In genomic region chr4:153067376-153067775, GRCh38 we compare ENCODE assay signal across 1 cellular context.
TF ChIP-seq lines count a peak whose summit lies in the region.

No MANE protein-coding gene starts in this region.

TF ChIP-seq in HepG2, 621 proteins besides CTCF, POLR2A, EP300 and RAD21 (continued from another document and continues in another):
- TF ChIP-seq IRF2 (CRISPR knock-in tag; IDR thresholded peaks at IDR 0.05) (peak; percentile 69; the same call in 1 of the 2 replicates), ZFX (CRISPR knock-in tag; IDR thresholded peaks at IDR 0.05; ENCODE audit: low read depth) (peak; percentile 64), ZNF256 (CRISPR knock-in tag; conservative IDR thresholded peaks at IDR 0.05) (no peak), KAT2B (IDR thresholded peaks at IDR 0.05; ENCODE audit: borderline replicate concordance, low read depth, low read length) (no peak), ZNF891 (CRISPR knock-in tag; IDR thresholded peaks at IDR 0.05) (no peak), KLF9 (CRISPR knock-in tag; IDR thresholded peaks at IDR 0.05; ENCODE audit: low read depth) (no peak), SRF (IDR thresholded peaks at IDR 0.05; ENCODE audit: low read depth, low read length) (no peak), ZNF607 (CRISPR knock-in tag; IDR thresholded peaks at IDR 0.05; ENCODE audit: borderline replicate concordance) (no peak), EZH2 (conservative IDR thresholded peaks at IDR 0.05; ENCODE audit: low read depth, low read length) (no peak), EEA1 (CRISPR knock-in tag; IDR thresholded peaks at IDR 0.05; ENCODE audit: borderline replicate concordance) (no peak), TBP (CRISPR knock-in tag; IDR thresholded peaks at IDR 0.05) (no peak), SAP130 (CRISPR knock-in tag; IDR thresholded peaks at IDR 0.05; ENCODE audit: low read depth) (peak; percentile 51), RBM39 (IDR thresholded peaks at IDR 0.05; ENCODE audit: low read depth, low read length, poor library complexity, severe bottlenecking) (no peak), ZC3H4 (CRISPR knock-in tag; IDR thresholded peaks at IDR 0.05; ENCODE audit: borderline replicate concordance) (no peak), SP2 (CRISPR knock-in tag; IDR thresholded peaks at IDR 0.05) (no peak), MTA3 (CRISPR knock-in tag; IDR thresholded peaks at IDR 0.05) (no peak), MZF1 (CRISPR knock-in tag; IDR thresholded peaks at IDR 0.05; ENCODE audit: borderline replicate concordance) (no peak), NFKB2 (CRISPR knock-in tag; IDR thresholded peaks at IDR 0.05; ENCODE audit: borderline replicate concordance) (no peak), HDAC2 (CRISPR knock-in tag; IDR thresholded peaks at IDR 0.05) (peak; percentile 57; the same call in 1 of the 2 replicates), ZNF580 (CRISPR knock-in tag; IDR thresholded peaks at IDR 0.05; ENCODE audit: borderline replicate concordance, low read depth) (no peak), ZFP90 (CRISPR knock-in tag; IDR thresholded peaks at IDR 0.05; ENCODE audit: borderline replicate concordance) (no peak), TCF12 (IDR thresholded peaks at IDR 0.05) (no peak), TCF12 (CRISPR knock-in tag; IDR thresholded peaks at IDR 0.05) (no peak), JUNB (CRISPR knock-in tag; IDR thresholded peaks at IDR 0.05; ENCODE audit: borderline replicate concordance) (peak; percentile 80), ZNF879 (CRISPR knock-in tag; IDR thresholded peaks at IDR 0.05) (no peak), ATM (IDR thresholded peaks at IDR 0.05; ENCODE audit: borderline replicate concordance) (no peak), SAFB2 (CRISPR knock-in tag; IDR thresholded peaks at IDR 0.05; ENCODE audit: borderline replicate concordance, low read depth) (no peak), ZBTB42 (CRISPR knock-in tag; IDR thresholded peaks at IDR 0.05) (no peak), ZNF703 (CRISPR knock-in tag; IDR thresholded peaks at IDR 0.05; ENCODE audit: borderline replicate concordance) (no peak), ZNF510 (CRISPR knock-in tag; IDR thresholded peaks at IDR 0.05; ENCODE audit: low read depth) (no peak), BCL6 (CRISPR knock-in tag; IDR thresholded peaks at IDR 0.05) (peak; percentile 38; the same call in 1 of the 2 replicates), NFATC3 (CRISPR knock-in tag; IDR thresholded peaks at IDR 0.05) (no peak), JARID2 (CRISPR knock-in tag; IDR thresholded peaks at IDR 0.05; ENCODE audit: insufficient replicate concordance) (no peak), ZMYM2 (CRISPR knock-in tag; IDR thresholded peaks at IDR 0.05) (no peak), ZNF383 (CRISPR knock-in tag; IDR thresholded peaks at IDR 0.05; ENCODE audit: borderline replicate concordance) (no peak), ZNF20 (CRISPR knock-in tag; IDR thresholded peaks at IDR 0.05) (no peak), EED (CRISPR knock-in tag; IDR thresholded peaks at IDR 0.05) (no peak), ZNF546 (CRISPR knock-in tag; conservative IDR thresholded peaks at IDR 0.05) (no peak), HNRNPUL1 (IDR thresholded peaks at IDR 0.05; ENCODE audit: low read depth, low read length) (no peak), TGIF2 (CRISPR knock-in tag; IDR thresholded peaks at IDR 0.05) (no peak), ZNF407 (CRISPR knock-in tag; IDR thresholded peaks at IDR 0.05; ENCODE audit: not compliant biosample characterization) (no peak), ZNF235 (CRISPR knock-in tag; IDR thresholded peaks at IDR 0.05; ENCODE audit: borderline replicate concordance) (no peak), SUZ12 (IDR thresholded peaks at IDR 0.05; ENCODE audit: low read depth, low read length) (no peak), CEBPB (IDR thresholded peaks at IDR 0.05; ENCODE audit: borderline replicate concordance, low read depth, low read length) (no peak), ZKSCAN8 (CRISPR knock-in tag; IDR thresholded peaks at IDR 0.05; ENCODE audit: borderline replicate concordance) (peak; percentile 42; the same call in 1 of the 2 replicates), PHF5A (CRISPR knock-in tag; IDR thresholded peaks at IDR 0.05; ENCODE audit: low read depth, unreplicated experiment) (no peak), SNAI1 (CRISPR knock-in tag; IDR thresholded peaks at IDR 0.05; ENCODE audit: borderline replicate concordance) (no peak), ZNF282 (IDR thresholded peaks at IDR 0.05; ENCODE audit: partially characterized antibody) (no peak), MIXL1 (CRISPR knock-in tag; IDR thresholded peaks at IDR 0.05) (no peak)
- TF ChIP-seq, protein P1, sequence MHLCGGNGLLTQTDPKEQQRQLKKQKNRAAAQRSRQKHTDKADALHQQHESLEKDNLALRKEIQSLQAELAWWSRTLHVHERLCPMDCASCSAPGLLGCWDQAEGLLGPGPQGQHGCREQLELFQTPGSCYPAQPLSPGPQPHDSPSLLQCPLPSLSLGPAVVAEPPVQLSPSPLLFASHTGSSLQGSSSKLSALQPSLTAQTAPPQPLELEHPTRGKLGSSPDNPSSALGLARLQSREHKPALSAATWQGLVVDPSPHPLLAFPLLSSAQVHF (CRISPR knock-in tag; IDR thresholded peaks at IDR 0.05): no peak
- TF ChIP-seq, protein P2, sequence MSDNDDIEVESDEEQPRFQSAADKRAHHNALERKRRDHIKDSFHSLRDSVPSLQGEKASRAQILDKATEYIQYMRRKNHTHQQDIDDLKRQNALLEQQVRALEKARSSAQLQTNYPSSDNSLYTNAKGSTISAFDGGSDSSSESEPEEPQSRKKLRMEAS (IDR thresholded peaks at IDR 0.05): no peak
- TF ChIP-seq, protein P3, sequence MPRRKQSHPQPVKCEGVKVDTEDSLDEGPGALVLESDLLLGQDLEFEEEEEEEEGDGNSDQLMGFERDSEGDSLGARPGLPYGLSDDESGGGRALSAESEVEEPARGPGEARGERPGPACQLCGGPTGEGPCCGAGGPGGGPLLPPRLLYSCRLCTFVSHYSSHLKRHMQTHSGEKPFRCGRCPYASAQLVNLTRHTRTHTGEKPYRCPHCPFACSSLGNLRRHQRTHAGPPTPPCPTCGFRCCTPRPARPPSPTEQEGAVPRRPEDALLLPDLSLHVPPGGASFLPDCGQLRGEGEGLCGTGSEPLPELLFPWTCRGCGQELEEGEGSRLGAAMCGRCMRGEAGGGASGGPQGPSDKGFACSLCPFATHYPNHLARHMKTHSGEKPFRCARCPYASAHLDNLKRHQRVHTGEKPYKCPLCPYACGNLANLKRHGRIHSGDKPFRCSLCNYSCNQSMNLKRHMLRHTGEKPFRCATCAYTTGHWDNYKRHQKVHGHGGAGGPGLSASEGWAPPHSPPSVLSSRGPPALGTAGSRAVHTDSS (CRISPR knock-in tag; conservative IDR thresholded peaks at IDR 0.05): no peak
- TF ChIP-seq, protein P4, sequence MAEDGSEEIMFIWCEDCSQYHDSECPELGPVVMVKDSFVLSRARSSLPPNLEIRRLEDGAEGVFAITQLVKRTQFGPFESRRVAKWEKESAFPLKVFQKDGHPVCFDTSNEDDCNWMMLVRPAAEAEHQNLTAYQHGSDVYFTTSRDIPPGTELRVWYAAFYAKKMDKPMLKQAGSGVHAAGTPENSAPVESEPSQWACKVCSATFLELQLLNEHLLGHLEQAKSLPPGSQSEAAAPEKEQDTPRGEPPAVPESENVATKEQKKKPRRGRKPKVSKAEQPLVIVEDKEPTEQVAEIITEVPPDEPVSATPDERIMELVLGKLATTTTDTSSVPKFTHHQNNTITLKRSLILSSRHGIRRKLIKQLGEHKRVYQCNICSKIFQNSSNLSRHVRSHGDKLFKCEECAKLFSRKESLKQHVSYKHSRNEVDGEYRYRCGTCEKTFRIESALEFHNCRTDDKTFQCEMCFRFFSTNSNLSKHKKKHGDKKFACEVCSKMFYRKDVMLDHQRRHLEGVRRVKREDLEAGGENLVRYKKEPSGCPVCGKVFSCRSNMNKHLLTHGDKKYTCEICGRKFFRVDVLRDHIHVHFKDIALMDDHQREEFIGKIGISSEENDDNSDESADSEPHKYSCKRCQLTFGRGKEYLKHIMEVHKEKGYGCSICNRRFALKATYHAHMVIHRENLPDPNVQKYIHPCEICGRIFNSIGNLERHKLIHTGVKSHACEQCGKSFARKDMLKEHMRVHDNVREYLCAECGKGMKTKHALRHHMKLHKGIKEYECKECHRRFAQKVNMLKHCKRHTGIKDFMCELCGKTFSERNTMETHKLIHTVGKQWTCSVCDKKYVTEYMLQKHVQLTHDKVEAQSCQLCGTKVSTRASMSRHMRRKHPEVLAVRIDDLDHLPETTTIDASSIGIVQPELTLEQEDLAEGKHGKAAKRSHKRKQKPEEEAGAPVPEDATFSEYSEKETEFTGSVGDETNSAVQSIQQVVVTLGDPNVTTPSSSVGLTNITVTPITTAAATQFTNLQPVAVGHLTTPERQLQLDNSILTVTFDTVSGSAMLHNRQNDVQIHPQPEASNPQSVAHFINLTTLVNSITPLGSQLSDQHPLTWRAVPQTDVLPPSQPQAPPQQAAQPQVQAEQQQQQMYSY (CRISPR knock-in tag; IDR thresholded peaks at IDR 0.05): no peak
- TF ChIP-seq, protein P5, sequence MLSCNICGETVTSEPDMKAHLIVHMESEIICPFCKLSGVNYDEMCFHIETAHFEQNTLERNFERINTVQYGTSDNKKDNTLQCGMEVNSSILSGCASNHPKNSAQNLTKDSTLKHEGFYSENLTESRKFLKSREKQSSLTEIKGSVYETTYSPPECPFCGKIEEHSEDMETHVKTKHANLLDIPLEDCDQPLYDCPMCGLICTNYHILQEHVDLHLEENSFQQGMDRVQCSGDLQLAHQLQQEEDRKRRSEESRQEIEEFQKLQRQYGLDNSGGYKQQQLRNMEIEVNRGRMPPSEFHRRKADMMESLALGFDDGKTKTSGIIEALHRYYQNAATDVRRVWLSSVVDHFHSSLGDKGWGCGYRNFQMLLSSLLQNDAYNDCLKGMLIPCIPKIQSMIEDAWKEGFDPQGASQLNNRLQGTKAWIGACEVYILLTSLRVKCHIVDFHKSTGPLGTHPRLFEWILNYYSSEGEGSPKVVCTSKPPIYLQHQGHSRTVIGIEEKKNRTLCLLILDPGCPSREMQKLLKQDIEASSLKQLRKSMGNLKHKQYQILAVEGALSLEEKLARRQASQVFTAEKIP (CRISPR knock-in tag; IDR thresholded peaks at IDR 0.05; ENCODE audit: borderline replicate concordance): no peak
- TF ChIP-seq, protein P6, sequence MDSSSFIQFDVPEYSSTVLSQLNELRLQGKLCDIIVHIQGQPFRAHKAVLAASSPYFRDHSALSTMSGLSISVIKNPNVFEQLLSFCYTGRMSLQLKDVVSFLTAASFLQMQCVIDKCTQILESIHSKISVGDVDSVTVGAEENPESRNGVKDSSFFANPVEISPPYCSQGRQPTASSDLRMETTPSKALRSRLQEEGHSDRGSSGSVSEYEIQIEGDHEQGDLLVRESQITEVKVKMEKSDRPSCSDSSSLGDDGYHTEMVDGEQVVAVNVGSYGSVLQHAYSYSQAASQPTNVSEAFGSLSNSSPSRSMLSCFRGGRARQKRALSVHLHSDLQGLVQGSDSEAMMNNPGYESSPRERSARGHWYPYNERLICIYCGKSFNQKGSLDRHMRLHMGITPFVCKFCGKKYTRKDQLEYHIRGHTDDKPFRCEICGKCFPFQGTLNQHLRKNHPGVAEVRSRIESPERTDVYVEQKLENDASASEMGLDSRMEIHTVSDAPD (CRISPR knock-in tag; IDR thresholded peaks at IDR 0.05): no peak
